14 cellular contexts compared by ENCODE assay signal in the genomic region with DNA sequence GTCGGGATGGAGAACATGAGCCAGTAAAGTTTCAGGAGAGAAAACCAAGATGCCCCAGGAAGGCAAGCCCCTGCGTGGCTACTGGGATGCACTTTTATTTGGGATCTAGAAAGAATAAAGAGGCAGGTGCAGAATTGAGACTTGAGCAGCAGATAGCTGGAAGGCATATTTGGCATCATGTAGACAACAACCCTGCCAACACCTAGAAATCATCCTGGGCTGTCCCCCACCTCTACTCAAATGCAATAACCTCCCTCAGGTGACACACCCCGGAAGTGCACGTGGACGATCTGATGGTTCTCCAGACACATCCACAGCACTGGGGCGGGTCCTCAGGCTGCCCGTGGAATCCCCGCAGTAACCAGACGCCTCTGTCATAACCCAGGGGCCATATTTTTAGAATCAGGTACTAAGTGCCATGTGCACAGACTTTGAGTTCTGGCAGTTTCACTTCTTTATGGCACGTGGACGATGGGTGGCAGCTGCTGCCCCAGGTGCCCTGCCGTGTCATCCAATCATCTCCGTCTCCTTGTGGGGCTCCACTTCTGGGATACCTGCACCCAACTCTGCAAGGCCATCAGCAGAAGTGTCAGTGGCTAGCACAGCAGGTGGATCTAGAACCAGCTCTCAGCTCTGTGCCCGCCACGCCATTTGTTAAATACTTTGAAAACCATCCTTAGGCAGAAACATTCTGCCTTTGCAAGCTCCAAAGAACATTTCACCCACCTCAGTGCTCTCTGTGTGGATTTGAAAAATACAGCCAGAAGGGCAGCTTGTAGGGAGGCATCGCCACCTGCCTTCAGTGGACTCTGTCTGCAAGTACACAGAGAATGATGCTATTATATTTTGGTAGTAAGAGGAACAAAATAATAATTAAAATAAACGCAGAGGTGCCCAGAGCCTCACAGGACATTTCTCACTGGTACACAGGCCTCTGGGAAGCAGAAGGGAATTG.
A peak's percentile ranks its signal among the peaks of the same experiment; 100 is the strongest.
DNase-seq lines count a peak whose midpoint lies in the region; ATAC-seq and TF ChIP-seq lines count a peak whose summit lies in the region.
"Had no signal": no experiment of that assay in that cellular context is flagged by ENCODE, and none has a peak within 500 bp of the region (broad histone marks: within the 10 kb centered on the region; RNA-seq: fewer than 3 reads in every experiment).

No MANE protein-coding gene starts in this region.

- H3K9me3 Mint-ChIP-seq in type B pancreatic cell: no peaks in the 10 kb centered on the region

- no peaks in the 10 kb centered on the region for H3K4me1 Mint-ChIP-seq in type B pancreatic cell (ENCODE audit: unreplicated experiment)
- H3K4me1 Mint-ChIP-seq: CD4-positive, alpha-beta memory T cell had no signal

- DNase-seq in DMS53 treated with DMSO at 0.1 percent for 48 hours (lab: John Stamatoyannopoulos, UW; ENCODE audit: unreplicated experiment) (peak; percentile 11), NCI-H510A (lab: John Stamatoyannopoulos, UW) (peak; percentile 6), cerebellar cortex (ENCODE audit: low spot score) (peak; percentile 87), pons (ENCODE audit: low spot score) (peak; percentile 14), type B pancreatic cell (ENCODE audit: extremely low spot score, unreplicated experiment) (no peak), OCI-M2 (lab: John Stamatoyannopoulos, UW; ENCODE audit: unreplicated experiment) (no peak)
- DNase-seq: CD4-positive, alpha-beta memory T cell; EL; IMR-90; NCI-H187; NCI-H748 treated with DMSO at 0.1 percent for 48 hours; PC-9; SHP77 treated with DMSO at 0.1 percent for 48 hours had no signal

- no peak for ATAC-seq in GM18870 (IDR thresholded peaks at IDR 0.05; ENCODE audit: unreplicated experiment)

- H3K36me3 Mint-ChIP-seq in type B pancreatic cell: no peaks in the 10 kb centered on the region
- H3K36me3 Mint-ChIP-seq: CD4-positive, alpha-beta memory T cell had no signal

- H3K4me3 Mint-ChIP-seq in type B pancreatic cell: no peak overlapping the region

- TF ChIP-seq CTCF in type B pancreatic cell (conservative IDR thresholded peaks at IDR 0.05): no peak

- H3K27ac Mint-ChIP-seq in type B pancreatic cell: no peak overlapping the region
- H3K27ac Mint-ChIP-seq: CD4-positive, alpha-beta memory T cell had no signal

- peaks cover 3% of the 10 kb centered on the region for H3K27me3 Mint-ChIP-seq in type B pancreatic cell
- H3K27me3 Mint-ChIP-seq: CD4-positive, alpha-beta memory T cell had no signal

Comparison
In these comparisons a context has a peak if more than half of its experiments do, and no peak if none do; other contexts are left out.
1. DNase-seq: peak in DMS53 treated with DMSO at 0.1 percent for 48 hours (single experiment), NCI-H510A (single experiment), cerebellar cortex (single experiment) and pons (single experiment); none in type B pancreatic cell (single experiment) and OCI-M2 (single experiment).